In genomic region chr22:21766933-21767462, GRCh38 we compare ENCODE assay signal across 10 cellular contexts. TPM values are rescaled to one million over a fixed set of nuclear protein-coding genes. Genes with fewer than 3 reads are reported as not detected.
DNase-seq lines count a peak whose midpoint lies in the region; ATAC-seq, FAIRE-seq and TF ChIP-seq lines count a peak whose summit lies in the region.
"Had no signal": no experiment of that assay in that cellular context is flagged by ENCODE, and none has a peak within 500 bp of the region (broad histone marks: within the 10 kb centered on the region; RNA-seq: fewer than 3 reads in every experiment).

No MANE protein-coding gene starts in this region.

- 89% methylated on average over 11 of the region's 11 CpGs for WGBS in K562 (ENCODE audit: insufficient coverage, low coverage, missing lambda C conversion rate)

- POLR2A ChIA-PET in K562 (lab: Yijun Ruan, JAX): interaction anchor here (0.6 to 9.3 kb wide), 7 partner anchors 9 to 22 kb away, joined by 3 to 258 read pairs (median 9); no protein-coding TSS in a partner anchor

- in situ Hi-C loops in K562 (cut with MboI): no loop called here

- H3K27me3 ChIP-seq in K562 (ENCODE audit: control insufficient read depth in 2 of 2, insufficient read depth in 2 of 2, low read length in 2 of 2): no peaks in the 10 kb centered on the region

- peaks cover 53% of the 10 kb centered on the region for H3K4me1 Mint-ChIP-seq in T-helper 2 cell treated with Interferon-gamma antibody and Interleukin-4, amounts not matched to agents 5 μg/mL and 100 μg/mL, for 36 hours (ENCODE audit: low read depth)

- no peak overlapping the region for H2AFZ ChIP-seq in K562 (ENCODE audit: low read depth, low read length)

- TF ChIP-seq RAD21 in K562 (CRISPR knock-in tag; conservative IDR thresholded peaks at IDR 0.05 in 1 of 2, IDR thresholded peaks at IDR 0.05 in 1 of 2): no peak

- FAIRE-seq in K562 (lab: Jason Lieb, UNC): no peak
- FAIRE-seq: keratinocyte had no signal

- peaks cover 97% of the 10 kb centered on the region for H3K36me3 ChIP-seq in K562 (ENCODE audit: control insufficient read depth, insufficient read depth, low read length)

- H3K27ac Mint-ChIP-seq in T-helper 2 cell treated with Interferon-gamma antibody and Interleukin-4, amounts not matched to agents 5 μg/mL and 100 μg/mL, for 36 hours: peak overlapping the region; percentile 73

- no peaks in the 10 kb centered on the region for H3K9me1 ChIP-seq in K562 (ENCODE audit: control insufficient read depth, insufficient read depth, low read length)

- TF ChIP-seq POLR2A in K562 (conservative IDR thresholded peaks at IDR 0.05): no peak

- intact Hi-C loops in K562 (cut with micrococcal nuclease): no loop called here

- no peak overlapping the region for H3K4me2 ChIP-seq in K562 (ENCODE audit: insufficient read depth, low read length)

- H3K4me3 ChIP-seq in K562 (no peak overlapping the region), foreskin fibroblast (ENCODE audit: low read depth in 1 of 2, low read length in 2 of 2) (no peak overlapping the region)

- no peaks in the 10 kb centered on the region for H3K9me3 Mint-ChIP-seq in T-helper 2 cell treated with Interferon-gamma antibody and Interleukin-4, amounts not matched to agents 5 μg/mL and 100 μg/mL, for 36 hours

- no TSS peak for BruUV-seq in K562 (replicated peaks; lab: Mats Ljungman, UMichigan)

- peaks cover 78% of the 10 kb centered on the region for H3K36me3 Mint-ChIP-seq in T-helper 2 cell treated with Interferon-gamma antibody and Interleukin-4, amounts not matched to agents 5 μg/mL and 100 μg/mL, for 36 hours (ENCODE audit: low read depth)

- no peak for TF ChIP-seq EP300 in K562 (IDR thresholded peaks at IDR 0.05; ENCODE audit: low read length)

- peaks cover 6% of the 10 kb centered on the region for H4K20me1 ChIP-seq in K562 (replicated peaks; ENCODE audit: control insufficient read depth, insufficient read depth, low read length)

- DNase-seq in T-helper 2 cell treated with Interferon-gamma antibody and Interleukin-4, amounts not matched to agents 5 μg/mL and 100 μg/mL, for 36 hours (ENCODE audit: low spot score): peak; percentile 70
- DNase-seq in K562 (ENCODE audit: extremely low read depth in 1 of 4, low spot score in 3 of 4) (peak in 1 of 4 experiments; percentile 31), NCI-H2171 (lab: John Stamatoyannopoulos, UW) (no peak), foreskin fibroblast (no peak), GM19238 (ENCODE audit: insufficient read length, low spot score) (no peak)
- peak; percentile 51 to 54 for DNase-seq in stimulated activated CD8-positive, alpha-beta memory T cell treated with anti-CD3 and anti-CD28 coated beads, Interleukin-2, amount 100 ng/mL, for 48 hours (ENCODE audit: low read depth in 2 of 2)
- DNase-seq: NCI-H2029 treated with DMSO at 0.1 percent for 48 hours had no signal

- ATAC-seq in GM19463 (IDR thresholded peaks at IDR 0.05; ENCODE audit: unreplicated experiment) (peak; percentile 56), K562 (peak; percentile 12), GM21576 (IDR thresholded peaks at IDR 0.05; ENCODE audit: unreplicated experiment) (no peak)

- TF ChIP-seq CTCF in K562 (IDR thresholded peaks at IDR 0.05 in 2 of 3, conservative IDR thresholded peaks at IDR 0.05 in 1 of 3; ENCODE audit: insufficient read depth in 2 of 3, low read depth in 1 of 3, low read length in 3 of 3) (no peak), foreskin fibroblast (IDR thresholded peaks at IDR 0.05; ENCODE audit: low read depth, low read length) (no peak)

- H3K79me2 ChIP-seq in K562 (ENCODE audit: control insufficient read depth, insufficient read depth, low read length): no peaks in the 10 kb centered on the region

- peaks cover 0 to 5% of the 10 kb centered on the region in 2 experiments; a peak in 1 of 5 replicates for H3K4me1 ChIP-seq in K562 (replicated peaks in 1 of 2; ENCODE audit: control insufficient read depth in 2 of 2, insufficient read depth in 2 of 2, low read length in 2 of 2)

- peak overlapping the region; percentile 8 for H3K4me3 Mint-ChIP-seq in T-helper 2 cell treated with Interferon-gamma antibody and Interleukin-4, amounts not matched to agents 5 μg/mL and 100 μg/mL, for 36 hours

- H3K9me3 ChIP-seq in K562 (replicated peaks; ENCODE audit: control insufficient read depth, insufficient read depth, low read depth, low read length): no peaks in the 10 kb centered on the region

- CTCF ChIA-PET in K562 (lab: Yijun Ruan, JAX; ENCODE audit: low intra/inter-chr PET ratio): no interaction called here

- H3K27ac ChIP-seq in K562 (ENCODE audit: extremely low read depth, low read depth, low read length): no peak overlapping the region

- peak overlapping the region in 1 of 2 experiments; percentile 21; a peak in 1 of 4 replicates for H3K9ac ChIP-seq in K562 (ENCODE audit: insufficient read depth in 1 of 2, low read depth in 2 of 2, low read length in 2 of 2)

- H3K27me3 Mint-ChIP-seq in T-helper 2 cell treated with Interferon-gamma antibody and Interleukin-4, amounts not matched to agents 5 μg/mL and 100 μg/mL, for 36 hours (ENCODE audit: low read depth): no peaks in the 10 kb centered on the region

TF ChIP-seq in K562, 482 proteins besides CTCF, POLR2A, EP300 and RAD21 (continues in another document):
- no peak for TF ChIP-seq TARDBP (IDR thresholded peaks at IDR 0.05)
- no peak for TF ChIP-seq CBX5 (IDR thresholded peaks at IDR 0.05; ENCODE audit: borderline replicate concordance, low read depth)
- no peak for TF ChIP-seq RFX1 (IDR thresholded peaks at IDR 0.05)
- 0 out of 2 replicates have a peak, but pooled peaks have one; percentile 26 for TF ChIP-seq TFAP4 (CRISPR knock-in tag; IDR thresholded peaks at IDR 0.05; ENCODE audit: borderline replicate concordance)

RNA-seq across cellular contexts. Expression of gene YPEL1, which starts 31.4 kb away (rescaled TPM):
- total RNA-seq in K562 (2011; cell fraction: chromatin; rRNA removed; ENCODE audit: low replicate concordance): 4.4 and 6.2 TPM in 2 replicates
- 3.0 TPM in 2 replicates for total RNA-seq in K562 (2011; cell fraction: nucleolus; rRNA removed)
- 4.6 and 4.7 TPM in 2 replicates for total RNA-seq in K562 (2011; cell fraction: nucleoplasm; rRNA removed)
- total RNA-seq in K562 (2014; rRNA removed) (0.18 and 0.49 TPM in 2 replicates), K562 (2014; rRNA removed; fragmentation: Illumina TruSeq; extraction: Trizol) (0.41 and 0.47 TPM in 2 replicates), K562 (2015; rRNA removed; fragmentation: Illumina TruSeq; extraction: Trizol) (0.15 and 0.25 TPM in 2 replicates), K562 (2021) (0.53 and 0.54 TPM in 2 replicates)
- polyA plus RNA-seq in K562 (2011; rRNA removed) (2.2 and 2.4 TPM in 2 replicates), K562 (2014; fragmentation: Illumina TruSeq; extraction: Trizol) (0.46 TPM in 2 replicates), K562 (2014; fragmentation: Nextera tagmentation; extraction: Ambion mirVana) (under 1 TPM; 0.07 to 0.10 TPM), K562 (2014; rRNA removed) (0.36 and 1.7 TPM in 2 replicates)
- polyA plus RNA-seq in K562 (2011; cell fraction: cytosol; rRNA removed): 0.63 and 1.4 TPM in 2 replicates
- polyA plus RNA-seq in K562 (2011; cell fraction: nucleus; rRNA removed): 1.9 and 2.6 TPM in 2 replicates
- 0.59 and 4.0 TPM in 2 replicates for polyA plus RNA-seq in K562 (2012)
- polyA minus RNA-seq in K562 (2011; rRNA and poly(A)+ RNA removed): 1.4 and 3.0 TPM in 2 replicates
- polyA minus RNA-seq in K562 (2011; cell fraction: cytosol; rRNA and poly(A)+ RNA removed): 0.46 and 0.67 TPM in 2 replicates
- polyA minus RNA-seq in K562 (2011; cell fraction: nucleus; rRNA and poly(A)+ RNA removed): 0.67 and 1.00 TPM in 2 replicates

Comparison
In these comparisons a context has a peak if more than half of its experiments do, and no peak if none do; other contexts are left out.
1. DNase-seq: peak in T-helper 2 cell treated with Interferon-gamma antibody and Interleukin-4, amounts not matched to agents 5 μg/mL and 100 μg/mL, for 36 hours (single experiment) and stimulated activated CD8-positive, alpha-beta memory T cell treated with anti-CD3 and anti-CD28 coated beads, Interleukin-2, amount 100 ng/mL, for 48 hours (2 of 2); none in NCI-H2171 (single experiment), foreskin fibroblast (0 of 2) and GM19238 (single experiment).